Comparison of ENCODE assay signal across 13 cellular contexts in genomic region chr12:132077322-132078100, GRCh38.
"Had no signal": no experiment of that assay in that cellular context is flagged by ENCODE, and none has a peak within 500 bp of the region (broad histone marks: within the 10 kb centered on the region; RNA-seq: fewer than 3 reads in every experiment).

No MANE protein-coding gene starts in this region.

- H3K9me3 Mint-ChIP-seq: activated naive CD4-positive, alpha-beta T cell treated with anti-CD3 and anti-CD28 coated beads, Interleukin-2, amount 10 ng/mL, durations not matched to agents 7 days and 5 days; activated T-helper 17 cell treated with anti-CD3 and anti-CD28 coated beads, Interleukin-2, amount 50 U/mL, for 72 hours; naive thymus-derived CD8-positive, alpha-beta T cell; stimulated activated naive B cell treated with anti-CD40 and anti-IgM and Interleukin-4, amounts not matched to agents 10 μg/mL and 1 μg/mL and 100 μg/mL, for 72 hours; T-cell had no signal

- H3K4me3 Mint-ChIP-seq: activated naive CD4-positive, alpha-beta T cell treated with anti-CD3 and anti-CD28 coated beads, Interleukin-2, amount 10 ng/mL, durations not matched to agents 7 days and 5 days; activated T-helper 17 cell treated with anti-CD3 and anti-CD28 coated beads, Interleukin-2, amount 50 U/mL, for 72 hours; stimulated activated naive B cell treated with anti-CD40 and anti-IgM and Interleukin-4, amounts not matched to agents 10 μg/mL and 1 μg/mL and 100 μg/mL, for 72 hours; T-cell had no signal

- H3K4me1 Mint-ChIP-seq: activated T-helper 17 cell treated with anti-CD3 and anti-CD28 coated beads, Interleukin-2, amount 50 U/mL, for 72 hours had no signal

- DNase-seq: activated naive CD4-positive, alpha-beta T cell treated with anti-CD3 and anti-CD28 coated beads, Interleukin-2, amount 10 ng/mL, durations not matched to agents 7 days and 5 days; esophagus squamous epithelium; hippocampal formation; left lung; mesenchymal stem cell; stimulated activated CD4-positive, alpha-beta T cell treated with anti-CD3 and anti-CD28 coated beads, Interleukin-15, amount 100 ng/mL, for 24 hours; stimulated activated CD4-positive, alpha-beta T cell treated with anti-CD3 and anti-CD28 coated beads, Interleukin-4, amount 100 ng/mL, for 1 hour; stimulated activated naive B cell treated with anti-CD40 and anti-IgM and Interleukin-4, amounts not matched to agents 10 μg/mL and 1 μg/mL and 100 μg/mL, for 72 hours; T-cell; T-helper 9 cell; trophoblast cell had no signal

- H3K27me3 Mint-ChIP-seq: activated naive CD4-positive, alpha-beta T cell treated with anti-CD3 and anti-CD28 coated beads, Interleukin-2, amount 10 ng/mL, durations not matched to agents 7 days and 5 days; activated T-helper 17 cell treated with anti-CD3 and anti-CD28 coated beads, Interleukin-2, amount 50 U/mL, for 72 hours; naive thymus-derived CD8-positive, alpha-beta T cell; stimulated activated naive B cell treated with anti-CD40 and anti-IgM and Interleukin-4, amounts not matched to agents 10 μg/mL and 1 μg/mL and 100 μg/mL, for 72 hours; T-cell had no signal

- H3K27ac Mint-ChIP-seq: activated naive CD4-positive, alpha-beta T cell treated with anti-CD3 and anti-CD28 coated beads, Interleukin-2, amount 10 ng/mL, durations not matched to agents 7 days and 5 days; activated T-helper 17 cell treated with anti-CD3 and anti-CD28 coated beads, Interleukin-2, amount 50 U/mL, for 72 hours; stimulated activated naive B cell treated with anti-CD40 and anti-IgM and Interleukin-4, amounts not matched to agents 10 μg/mL and 1 μg/mL and 100 μg/mL, for 72 hours; T-cell had no signal

- ATAC-seq: activated T-helper 17 cell treated with anti-CD3 and anti-CD28 coated beads, Interleukin-2, amount 50 U/mL, for 72 hours; naive thymus-derived CD8-positive, alpha-beta T cell; stimulated activated naive B cell treated with anti-CD40 and anti-IgM and Interleukin-4, amounts not matched to agents 10 μg/mL and 1 μg/mL and 100 μg/mL, for 72 hours; T-cell had no signal
